21 cellular contexts compared by ENCODE assay signal in the genomic region with DNA sequence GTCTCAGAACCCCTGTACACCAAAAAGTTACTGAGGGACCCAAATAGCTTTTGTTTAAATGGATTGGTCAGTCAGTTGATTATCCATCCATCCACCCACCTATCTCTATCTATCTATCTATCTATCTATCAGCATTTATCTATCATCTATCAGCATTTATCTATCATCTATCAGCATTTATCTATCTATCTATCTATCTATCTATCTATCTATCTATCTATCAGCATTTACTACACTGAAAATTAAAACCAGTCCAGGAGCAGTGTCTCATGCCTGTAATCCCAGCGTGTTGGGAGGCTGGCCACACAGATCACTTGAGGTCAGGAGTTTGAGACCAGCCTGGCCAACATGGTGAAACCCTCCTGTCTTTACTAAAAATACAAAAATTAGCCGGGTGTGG.
"Had no signal": no experiment of that assay in that cellular context is flagged by ENCODE, and none has a peak within 500 bp of the region (broad histone marks: within the 10 kb centered on the region; RNA-seq: fewer than 3 reads in every experiment).

No MANE protein-coding gene starts in this region.

- H3K4me3 Mint-ChIP-seq: immature natural killer cell; memory B cell; mesothelial cell of epicardium; natural killer cell; neural crest cell; stimulated activated naive CD8-positive, alpha-beta T cell treated with anti-CD3 and anti-CD28 coated beads, Interleukin-15, Interleukin-2, amounts not matched to agents 100 ng/mL and 50 ng/mL, for 24 hours had no signal

- H3K27me3 Mint-ChIP-seq: memory B cell; progenitor cell of endocrine pancreas; stimulated activated naive CD8-positive, alpha-beta T cell treated with anti-CD3 and anti-CD28 coated beads, Interleukin-15, Interleukin-2, amounts not matched to agents 100 ng/mL and 50 ng/mL, for 24 hours had no signal

- H3K9me3 Mint-ChIP-seq: immature natural killer cell; memory B cell; mesothelial cell of epicardium; natural killer cell; neural crest cell; stimulated activated naive CD8-positive, alpha-beta T cell treated with anti-CD3 and anti-CD28 coated beads, Interleukin-15, Interleukin-2, amounts not matched to agents 100 ng/mL and 50 ng/mL, for 24 hours had no signal

- H3K27ac ChIP-seq: left ventricle myocardium inferior, lower lobe of right lung, ovary, tibial artery, upper lobe of left lung, vagina had no signal

- H3K4me2 ChIP-seq: smooth muscle cell had no signal

- H3K27ac Mint-ChIP-seq: immature natural killer cell; memory B cell; mesothelial cell of epicardium; natural killer cell; progenitor cell of endocrine pancreas; stimulated activated naive CD8-positive, alpha-beta T cell treated with anti-CD3 and anti-CD28 coated beads, Interleukin-15, Interleukin-2, amounts not matched to agents 100 ng/mL and 50 ng/mL, for 24 hours had no signal

- DNase-seq: cortex of kidney; effector memory CD4-positive, alpha-beta T cell; esophagus squamous epithelium; immature natural killer cell; kidney; left cardiac atrium; left ventricle myocardium inferior; lower lobe of right lung; natural killer cell; ovary; right cardiac atrium; stimulated activated CD4-positive, alpha-beta T cell treated with anti-CD3 and anti-CD28 coated beads, Interleukin-2, amount 100 ng/mL, for 48 hours; tibial artery; upper lobe of left lung had no signal

- H3K4me3 ChIP-seq: esophagus squamous epithelium, left ventricle myocardium inferior, lower lobe of right lung, ovary, smooth muscle cell, tibial artery, upper lobe of left lung, vagina had no signal

- H3K36me3 Mint-ChIP-seq: natural killer cell had no signal

- H3K27me3 ChIP-seq: esophagus squamous epithelium, ovary, tibial artery, upper lobe of left lung, vagina had no signal

- H3K4me1 Mint-ChIP-seq: mesothelial cell of epicardium had no signal

- H3K9me3 ChIP-seq: esophagus squamous epithelium, left ventricle myocardium inferior, lower lobe of right lung, ovary, tibial artery, upper lobe of left lung, vagina had no signal

- H3K4me1 ChIP-seq: left ventricle myocardium inferior, lower lobe of right lung, tibial artery, upper lobe of left lung had no signal

- H3K36me3 ChIP-seq: ovary had no signal
